Comparison of ENCODE assay signal across 8 cellular contexts in the genomic region with DNA sequence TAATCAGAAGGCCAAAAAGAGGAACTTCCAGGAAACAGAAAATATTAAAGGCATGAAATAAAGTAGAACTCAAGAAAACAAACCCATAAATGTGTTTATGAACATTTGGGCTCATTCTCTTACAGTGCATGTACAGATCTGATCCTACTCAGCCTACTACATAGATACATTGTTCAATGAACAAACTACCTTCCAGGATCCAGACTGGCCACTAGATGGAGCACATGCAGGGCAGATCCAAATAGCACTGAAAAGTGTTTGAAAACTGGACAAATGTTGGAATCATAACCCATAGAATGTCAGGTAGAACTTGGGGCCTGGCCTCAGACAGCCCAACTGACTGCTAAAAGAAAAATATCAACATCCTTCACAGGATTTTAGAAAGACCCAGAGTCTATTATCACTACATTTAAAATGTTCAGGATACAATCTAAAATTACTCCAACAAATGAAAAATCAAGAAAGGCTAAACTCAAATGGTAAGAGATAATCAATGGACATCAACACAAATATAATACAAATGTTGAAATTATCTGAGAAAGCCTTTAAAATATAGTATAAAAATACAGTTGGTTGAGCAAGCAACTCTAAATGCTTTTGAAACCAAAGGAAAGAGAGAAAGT.
DNase-seq lines count a peak whose midpoint lies in the region; ATAC-seq and TF ChIP-seq lines count a peak whose summit lies in the region.

No MANE protein-coding gene starts in this region.

- DNase-seq in Ammon's horn (ENCODE audit: low spot score) (peak; percentile 35), NCI-H1092 (lab: John Stamatoyannopoulos, UW) (peak; percentile 13), amniotic epithelial cell (ENCODE audit: low read depth) (peak; percentile 52), right lobe of liver (no peak), 8988T (no peak), DMS79 (lab: John Stamatoyannopoulos, UW) (no peak)

- ATAC-seq in right lobe of liver (peak; percentile 66 to 77 (median 70)), HG03521 (IDR thresholded peaks at IDR 0.05; ENCODE audit: unreplicated experiment) (no peak)

- H3K27ac ChIP-seq in right lobe of liver, result no peak overlapping the region

- H3K4me1 ChIP-seq in right lobe of liver, result no peaks in the 10 kb centered on the region

- intact Hi-C loops in right lobe of liver (cut with DNase I), result no loop called here

- no peaks in the 10 kb centered on the region for H3K9me3 ChIP-seq in right lobe of liver

- no peaks in the 10 kb centered on the region for H3K27me3 ChIP-seq in right lobe of liver

- no peaks in the 10 kb centered on the region for H3K36me3 ChIP-seq in right lobe of liver

- TF ChIP-seq POLR2A in right lobe of liver (IDR thresholded peaks at IDR 0.05), result no peak

- no peak overlapping the region for H3K4me3 ChIP-seq in right lobe of liver

- TF ChIP-seq CTCF in GM12874 (IDR thresholded peaks at IDR 0.05; ENCODE audit: insufficient read depth, low read depth, low read length), result peak; percentile 74
- TF ChIP-seq CTCF in right lobe of liver (IDR thresholded peaks at IDR 0.05), result peak; percentile 65 to 80 (median 76)

Comparison
In these comparisons a context has a peak if more than half of its experiments do, and no peak if none do; other contexts are left out.
1. DNase-seq: peak in Ammon's horn (single experiment), NCI-H1092 (single experiment) and amniotic epithelial cell (single experiment); none in right lobe of liver (0 of 3), 8988T (single experiment) and DMS79 (single experiment).